1 cellular context compared by ENCODE assay signal in genomic region chr17:48604770-48605329, GRCh38.
TF ChIP-seq lines count a peak whose summit lies in the region.

HOXB6 (minus strand) TSS chr17:48604986; CDS start chr17:48598150, 6,836 bp downstream.

TF ChIP-seq in HEK293, 187 proteins besides CTCF, POLR2A, EP300 and RAD21 (continued from another document and continues in another):
- TF ChIP-seq, protein P1, sequence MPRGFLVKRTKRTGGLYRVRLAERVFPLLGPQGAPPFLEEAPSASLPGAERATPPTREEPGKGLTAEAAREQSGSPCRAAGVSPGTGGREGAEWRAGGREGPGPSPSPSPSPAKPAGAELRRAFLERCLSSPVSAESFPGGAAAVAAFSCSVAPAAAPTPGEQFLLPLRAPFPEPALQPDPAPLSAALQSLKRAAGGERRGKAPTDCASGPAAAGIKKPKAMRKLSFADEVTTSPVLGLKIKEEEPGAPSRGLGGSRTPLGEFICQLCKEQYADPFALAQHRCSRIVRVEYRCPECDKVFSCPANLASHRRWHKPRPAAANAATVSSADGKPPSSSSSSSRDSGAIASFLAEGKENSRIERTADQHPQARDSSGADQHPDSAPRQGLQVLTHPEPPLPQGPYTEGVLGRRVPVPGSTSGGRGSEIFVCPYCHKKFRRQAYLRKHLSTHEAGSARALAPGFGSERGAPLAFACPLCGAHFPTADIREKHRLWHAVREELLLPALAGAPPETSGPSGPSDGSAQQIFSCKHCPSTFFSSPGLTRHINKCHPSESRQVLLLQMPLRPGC (tag by site-specific recombination; IDR thresholded peaks at IDR 0.05), result peak; percentile 59; the same call in 1 of the 2 replicates
- TF ChIP-seq ZSCAN23 (tag by site-specific recombination; IDR thresholded peaks at IDR 0.05) (0 out of 2 replicates have a peak, but pooled peaks have one; percentile 34), ZNF37A (tag by site-specific recombination; IDR thresholded peaks at IDR 0.05) (no peak), ZNF248 (tag by site-specific recombination; IDR thresholded peaks at IDR 0.05) (no peak), ZNF121 (tag by site-specific recombination; IDR thresholded peaks at IDR 0.05) (no peak), ZNF146 (tag by site-specific recombination; IDR thresholded peaks at IDR 0.05) (no peak), ZNF777 (tag by site-specific recombination; IDR thresholded peaks at IDR 0.05; ENCODE audit: borderline replicate concordance) (no peak), ZBTB7A (tag by site-specific recombination; IDR thresholded peaks at IDR 0.05; ENCODE audit: low read depth) (no peak), ZNF544 (tag by site-specific recombination; IDR thresholded peaks at IDR 0.05) (no peak), ZNF350 (tag by site-specific recombination; IDR thresholded peaks at IDR 0.05) (no peak), GLI4 (tag by site-specific recombination; IDR thresholded peaks at IDR 0.05) (no peak), IKZF3 (tag by site-specific recombination; IDR thresholded peaks at IDR 0.05) (no peak), ZNF521 (tag by site-specific recombination; IDR thresholded peaks at IDR 0.05) (no peak), REPIN1 (tag by site-specific recombination; IDR thresholded peaks at IDR 0.05; ENCODE audit: low read depth) (no peak), ZNF624 (tag by site-specific recombination; IDR thresholded peaks at IDR 0.05) (peak; percentile 37; the same call in 1 of the 2 replicates), HOXC10 (CRISPR knock-in tag; IDR thresholded peaks at IDR 0.05) (no peak), ZNF707 (tag by site-specific recombination; IDR thresholded peaks at IDR 0.05) (no peak), KLF1 (tag by site-specific recombination; IDR thresholded peaks at IDR 0.05) (no peak), MEIS1 (CRISPR knock-in tag; IDR thresholded peaks at IDR 0.05; ENCODE audit: borderline replicate concordance) (no peak), ZNF16 (tag by site-specific recombination; IDR thresholded peaks at IDR 0.05; ENCODE audit: low read depth) (no peak), KLF8 (tag by site-specific recombination; IDR thresholded peaks at IDR 0.05) (no peak; the same call in 1 of the 2 replicates), ZIC2 (tag by site-specific recombination; IDR thresholded peaks at IDR 0.05) (no peak), ZNF549 (tag by site-specific recombination; IDR thresholded peaks at IDR 0.05) (no peak), HOXD13 (CRISPR knock-in tag; IDR thresholded peaks at IDR 0.05; ENCODE audit: borderline replicate concordance) (peak; percentile 72; the same call in 1 of the 2 replicates), BCL6B (tag by site-specific recombination; IDR thresholded peaks at IDR 0.05) (no peak), ZNF175 (tag by site-specific recombination; IDR thresholded peaks at IDR 0.05) (no peak), ZNF530 (tag by site-specific recombination; IDR thresholded peaks at IDR 0.05; ENCODE audit: low read depth) (no peak), ZNF366 (tag by site-specific recombination; conservative IDR thresholded peaks at IDR 0.05) (peak; percentile 55), ZBTB21 (tag by site-specific recombination; IDR thresholded peaks at IDR 0.05) (no peak), KLF17 (tag by site-specific recombination; IDR thresholded peaks at IDR 0.05) (no peak), KLF7 (tag by site-specific recombination; IDR thresholded peaks at IDR 0.05; ENCODE audit: borderline replicate concordance) (no peak; the same call in 1 of the 2 replicates), ZNF202 (tag by site-specific recombination; IDR thresholded peaks at IDR 0.05; ENCODE audit: borderline replicate concordance) (no peak), EGR2 (tag by site-specific recombination; IDR thresholded peaks at IDR 0.05; ENCODE audit: low read depth) (no peak), ZNF629 (tag by site-specific recombination; IDR thresholded peaks at IDR 0.05) (no peak), ZNF394 (tag by site-specific recombination; IDR thresholded peaks at IDR 0.05; ENCODE audit: borderline replicate concordance) (no peak), ZNF580 (tag by site-specific recombination; IDR thresholded peaks at IDR 0.05) (no peak), ZNF174 (tag by site-specific recombination; IDR thresholded peaks at IDR 0.05) (no peak), ZNF404 (tag by site-specific recombination; IDR thresholded peaks at IDR 0.05) (no peak), ZNF555 (tag by site-specific recombination; conservative IDR thresholded peaks at IDR 0.05) (no peak), TCF7L2 (IDR thresholded peaks at IDR 0.05; ENCODE audit: borderline replicate concordance, low read depth, low read length) (no peak), ZNF596 (tag by site-specific recombination; IDR thresholded peaks at IDR 0.05) (peak; percentile 95), ZNF341 (tag by site-specific recombination; IDR thresholded peaks at IDR 0.05; ENCODE audit: low read depth) (peak; percentile 75), YY1 (tag by site-specific recombination; IDR thresholded peaks at IDR 0.05) (peak; percentile 25; the same call in 1 of the 2 replicates), ZNF26 (tag by site-specific recombination; IDR thresholded peaks at IDR 0.05) (no peak), ZNF23 (tag by site-specific recombination; IDR thresholded peaks at IDR 0.05; ENCODE audit: borderline replicate concordance) (no peak), ZNF670 (tag by site-specific recombination; IDR thresholded peaks at IDR 0.05; ENCODE audit: low read depth) (no peak), ZNF747 (tag by site-specific recombination; IDR thresholded peaks at IDR 0.05) (no peak), ZSCAN16 (tag by site-specific recombination; IDR thresholded peaks at IDR 0.05) (no peak), SETDB1 (IDR thresholded peaks at IDR 0.05; ENCODE audit: insufficient read length, low read length) (no peak)
- TF ChIP-seq, protein P2, sequence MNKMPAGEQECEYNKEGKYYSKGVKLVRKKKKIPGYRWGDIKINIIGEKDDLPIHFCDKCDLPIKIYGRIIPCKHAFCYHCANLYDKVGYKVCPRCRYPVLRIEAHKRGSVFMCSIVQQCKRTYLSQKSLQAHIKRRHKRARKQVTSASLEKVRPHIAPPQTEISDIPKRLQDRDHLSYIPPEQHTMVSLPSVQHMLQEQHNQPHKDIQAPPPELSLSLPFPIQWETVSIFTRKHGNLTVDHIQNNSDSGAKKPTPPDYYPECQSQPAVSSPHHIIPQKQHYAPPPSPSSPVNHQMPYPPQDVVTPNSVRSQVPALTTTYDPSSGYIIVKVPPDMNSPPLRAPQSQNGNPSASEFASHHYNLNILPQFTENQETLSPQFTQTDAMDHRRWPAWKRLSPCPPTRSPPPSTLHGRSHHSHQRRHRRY (tag by site-specific recombination; IDR thresholded peaks at IDR 0.05), result no peak
- TF ChIP-seq, protein P3, sequence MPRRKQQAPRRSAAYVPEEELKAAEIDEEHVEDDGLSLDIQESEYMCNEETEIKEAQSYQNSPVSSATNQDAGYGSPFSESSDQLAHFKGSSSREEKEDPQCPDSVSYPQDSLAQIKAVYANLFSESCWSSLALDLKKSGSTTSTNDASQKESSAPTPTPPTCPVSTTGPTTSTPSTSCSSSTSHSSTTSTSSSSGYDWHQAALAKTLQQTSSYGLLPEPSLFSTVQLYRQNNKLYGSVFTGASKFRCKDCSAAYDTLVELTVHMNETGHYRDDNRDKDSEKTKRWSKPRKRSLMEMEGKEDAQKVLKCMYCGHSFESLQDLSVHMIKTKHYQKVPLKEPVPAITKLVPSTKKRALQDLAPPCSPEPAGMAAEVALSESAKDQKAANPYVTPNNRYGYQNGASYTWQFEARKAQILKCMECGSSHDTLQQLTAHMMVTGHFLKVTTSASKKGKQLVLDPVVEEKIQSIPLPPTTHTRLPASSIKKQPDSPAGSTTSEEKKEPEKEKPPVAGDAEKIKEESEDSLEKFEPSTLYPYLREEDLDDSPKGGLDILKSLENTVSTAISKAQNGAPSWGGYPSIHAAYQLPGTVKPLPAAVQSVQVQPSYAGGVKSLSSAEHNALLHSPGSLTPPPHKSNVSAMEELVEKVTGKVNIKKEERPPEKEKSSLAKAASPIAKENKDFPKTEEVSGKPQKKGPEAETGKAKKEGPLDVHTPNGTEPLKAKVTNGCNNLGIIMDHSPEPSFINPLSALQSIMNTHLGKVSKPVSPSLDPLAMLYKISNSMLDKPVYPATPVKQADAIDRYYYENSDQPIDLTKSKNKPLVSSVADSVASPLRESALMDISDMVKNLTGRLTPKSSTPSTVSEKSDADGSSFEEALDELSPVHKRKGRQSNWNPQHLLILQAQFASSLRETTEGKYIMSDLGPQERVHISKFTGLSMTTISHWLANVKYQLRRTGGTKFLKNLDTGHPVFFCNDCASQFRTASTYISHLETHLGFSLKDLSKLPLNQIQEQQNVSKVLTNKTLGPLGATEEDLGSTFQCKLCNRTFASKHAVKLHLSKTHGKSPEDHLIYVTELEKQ (tag by site-specific recombination; IDR thresholded peaks at IDR 0.05; ENCODE audit: borderline replicate concordance), result 0 out of 2 replicates have a peak, but pooled peaks have one; percentile 12
- TF ChIP-seq, protein P4, sequence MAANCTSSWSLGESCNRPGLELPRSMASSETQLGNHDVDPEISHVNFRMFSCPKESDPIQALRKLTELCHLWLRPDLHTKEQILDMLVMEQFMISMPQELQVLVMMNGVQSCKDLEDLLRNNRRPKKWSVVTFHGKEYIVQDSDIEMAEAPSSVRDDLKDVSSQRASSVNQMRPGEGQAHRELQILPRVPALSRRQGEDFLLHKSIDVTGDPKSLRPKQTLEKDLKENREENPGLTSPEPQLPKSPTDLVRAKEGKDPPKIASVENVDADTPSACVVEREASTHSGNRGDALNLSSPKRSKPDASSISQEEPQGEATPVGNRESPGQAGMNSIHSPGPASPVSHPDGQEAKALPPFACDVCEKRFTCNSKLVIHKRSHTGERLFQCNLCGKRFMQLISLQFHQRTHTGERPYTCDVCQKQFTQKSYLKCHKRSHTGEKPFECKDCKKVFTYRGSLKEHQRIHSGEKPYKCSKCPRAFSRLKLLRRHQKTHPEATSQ (tag by site-specific recombination; IDR thresholded peaks at IDR 0.05), result no peak
- TF ChIP-seq, protein P5, sequence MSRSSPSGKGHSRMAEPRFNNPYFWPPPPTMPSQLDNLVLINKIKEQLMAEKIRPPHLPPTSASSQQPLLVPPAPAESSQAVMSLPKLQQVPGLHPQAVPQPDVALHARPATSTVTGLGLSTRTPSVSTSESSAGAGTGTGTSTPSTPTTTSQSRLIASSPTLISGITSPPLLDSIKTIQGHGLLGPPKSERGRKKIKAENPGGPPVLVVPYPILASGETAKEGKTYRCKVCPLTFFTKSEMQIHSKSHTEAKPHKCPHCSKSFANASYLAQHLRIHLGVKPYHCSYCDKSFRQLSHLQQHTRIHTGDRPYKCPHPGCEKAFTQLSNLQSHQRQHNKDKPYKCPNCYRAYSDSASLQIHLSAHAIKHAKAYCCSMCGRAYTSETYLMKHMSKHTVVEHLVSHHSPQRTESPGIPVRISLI (tag by site-specific recombination; IDR thresholded peaks at IDR 0.05), result no peak
- TF ChIP-seq, protein P6, sequence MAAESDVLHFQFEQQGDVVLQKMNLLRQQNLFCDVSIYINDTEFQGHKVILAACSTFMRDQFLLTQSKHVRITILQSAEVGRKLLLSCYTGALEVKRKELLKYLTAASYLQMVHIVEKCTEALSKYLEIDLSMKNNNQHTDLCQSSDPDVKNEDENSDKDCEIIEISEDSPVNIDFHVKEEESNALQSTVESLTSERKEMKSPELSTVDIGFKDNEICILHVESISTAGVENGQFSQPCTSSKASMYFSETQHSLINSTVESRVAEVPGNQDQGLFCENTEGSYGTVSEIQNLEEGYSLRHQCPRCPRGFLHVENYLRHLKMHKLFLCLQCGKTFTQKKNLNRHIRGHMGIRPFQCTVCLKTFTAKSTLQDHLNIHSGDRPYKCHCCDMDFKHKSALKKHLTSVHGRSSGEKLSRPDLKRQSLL (tag by site-specific recombination; IDR thresholded peaks at IDR 0.05), result peak; percentile 24; the same call in 1 of the 2 replicates
- TF ChIP-seq, protein P7, sequence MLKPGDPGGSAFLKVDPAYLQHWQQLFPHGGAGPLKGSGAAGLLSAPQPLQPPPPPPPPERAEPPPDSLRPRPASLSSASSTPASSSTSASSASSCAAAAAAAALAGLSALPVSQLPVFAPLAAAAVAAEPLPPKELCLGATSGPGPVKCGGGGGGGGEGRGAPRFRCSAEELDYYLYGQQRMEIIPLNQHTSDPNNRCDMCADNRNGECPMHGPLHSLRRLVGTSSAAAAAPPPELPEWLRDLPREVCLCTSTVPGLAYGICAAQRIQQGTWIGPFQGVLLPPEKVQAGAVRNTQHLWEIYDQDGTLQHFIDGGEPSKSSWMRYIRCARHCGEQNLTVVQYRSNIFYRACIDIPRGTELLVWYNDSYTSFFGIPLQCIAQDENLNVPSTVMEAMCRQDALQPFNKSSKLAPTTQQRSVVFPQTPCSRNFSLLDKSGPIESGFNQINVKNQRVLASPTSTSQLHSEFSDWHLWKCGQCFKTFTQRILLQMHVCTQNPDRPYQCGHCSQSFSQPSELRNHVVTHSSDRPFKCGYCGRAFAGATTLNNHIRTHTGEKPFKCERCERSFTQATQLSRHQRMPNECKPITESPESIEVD (tag by site-specific recombination; IDR thresholded peaks at IDR 0.05), result peak; percentile 82
